In genomic region chr1:43932786-43933385, GRCh38 we compare ENCODE assay signal across 9 cellular contexts. TPM values are rescaled to one million over a fixed set of nuclear protein-coding genes. Genes with fewer than 3 reads are reported as not detected.
DNase-seq lines count a peak whose midpoint lies in the region; ATAC-seq and TF ChIP-seq lines count a peak whose summit lies in the region.
"Had no signal": no experiment of that assay in that cellular context is flagged by ENCODE, and none has a peak within 500 bp of the region (broad histone marks: within the 10 kb centered on the region; RNA-seq: fewer than 3 reads in every experiment).

No MANE protein-coding gene starts in this region.

- H3K9me3 ChIP-seq in psoas muscle = no peaks in the 10 kb centered on the region

- intact Hi-C loops in psoas muscle (cut with DNase I) = loop anchor here (5.0 to 10.0 kb wide), 3 partner anchors 51 to 268 kb away; no protein-coding TSS in a partner anchor

- H3K27me3 ChIP-seq in psoas muscle (ENCODE audit: insufficient read depth in 3 of 3, low read length in 2 of 3) = peaks cover 0 to 4% (median 0%) of the 10 kb centered on the region in 3 donors

- DNase-seq in GM03348 (ENCODE audit: low spot score) = peak; percentile 78
- peak; percentile 80 for DNase-seq in NCI-H748 (lab: John Stamatoyannopoulos, UW; ENCODE audit: unreplicated experiment)
- peak; percentile 82 for DNase-seq in epithelial cell of esophagus (ENCODE audit: low read depth)
- DNase-seq in psoas muscle = no peak
- DNase-seq in RKO (ENCODE audit: low spot score) = no peak
- DNase-seq in NCI-H187 (lab: John Stamatoyannopoulos, UW) = no peak
- no peak for DNase-seq in globus pallidus (ENCODE audit: low spot score)
- DNase-seq: activated CD4-positive, alpha-beta T cell treated with anti-CD3 and anti-CD28 coated beads, Interleukin-2, amount 50 U/mL, for 1 hour had no signal

- no peak for ATAC-seq in psoas muscle
- no peak for ATAC-seq in GM19035 (IDR thresholded peaks at IDR 0.05; ENCODE audit: unreplicated experiment)

- TF ChIP-seq CTCF in epithelial cell of esophagus (IDR thresholded peaks at IDR 0.05; ENCODE audit: insufficient read depth, low read depth, low read length, missing control alignments) (no peak), psoas muscle (IDR thresholded peaks at IDR 0.05) (no peak)

- 25 to 31% (median 31%) methylated on average over 8 of the region's 8 CpGs for WGBS in psoas muscle, 3 donors

- H3K4me3 ChIP-seq in epithelial cell of esophagus (ENCODE audit: low read length) (peak overlapping the region; percentile 54), psoas muscle (peak overlapping the region; percentile 61)

- H3K4me1 ChIP-seq in psoas muscle = peaks cover 25% of the 10 kb centered on the region

- H3K27ac ChIP-seq in psoas muscle = no peak overlapping the region

- H3K36me3 ChIP-seq in psoas muscle (ENCODE audit: insufficient read depth in 1 of 2, low read depth in 1 of 2) = no peaks in the 10 kb centered on the region

RNA-seq across cellular contexts. Expression of gene ARTN, which starts 0.7 kb away (rescaled TPM):
- total RNA-seq in psoas muscle = under 1 TPM in 3 of 4 donors, not detected in 1; 0.42 to 0.79 (median 0.71) TPM
- under 1 TPM; 0.05 to 0.44 (median 0.06) TPM for polyA plus RNA-seq in psoas muscle

RNA-seq across cellular contexts. Expression of gene IPO13, which starts 13.9 kb away (rescaled TPM):
- 100 to 1,000 TPM in 3 of 4 donors, 10 to 100 TPM in 1; 92.4 to 140 (median 108) TPM for total RNA-seq in psoas muscle
- 10 to 100 TPM; 26.8 to 93.0 (median 41.5) TPM for polyA plus RNA-seq in psoas muscle

RNA-seq across cellular contexts. Expression of gene DPH2, which starts 36.9 kb away (rescaled TPM):
- 10 to 100 TPM; 37.8 to 62.9 (median 44.3) TPM for total RNA-seq in psoas muscle
- 100 to 1,000 TPM in 1 of 3 donors, 10 to 100 TPM in 2; 53.7 to 123 (median 87.6) TPM for polyA plus RNA-seq in psoas muscle

RNA-seq across cellular contexts. Expression of gene ATP6V0B, which starts 41.9 kb away (rescaled TPM):
- 100 to 1,000 TPM in 3 of 4 donors, 10 to 100 TPM in 1; 87.9 to 133 (median 106) TPM for total RNA-seq in psoas muscle
- 100 to 1,000 TPM; 159 to 260 (median 236) TPM for polyA plus RNA-seq in psoas muscle

RNA-seq across cellular contexts. Expression of gene B4GALT2, which starts 46.1 kb away (rescaled TPM):
- 10 to 100 TPM; 33.5 to 54.9 (median 50.7) TPM for total RNA-seq in psoas muscle
- polyA plus RNA-seq in psoas muscle = 10 to 100 TPM; 57.1 to 81.0 (median 60.2) TPM

Comparison
In these comparisons a context has a peak if more than half of its experiments do, and no peak if none do; other contexts are left out.
1. DNase-seq: peak in GM03348 (single experiment), NCI-H748 (single experiment) and epithelial cell of esophagus (single experiment); none in psoas muscle (0 of 2), RKO (single experiment), NCI-H187 (0 of 2) and globus pallidus (single experiment).